17 cellular contexts compared by ENCODE assay signal in genomic region chr2:100215375-100215774, GRCh38.
"Had no signal": no experiment of that assay in that cellular context is flagged by ENCODE, and none has a peak within 500 bp of the region (broad histone marks: within the 10 kb centered on the region; RNA-seq: fewer than 3 reads in every experiment).

No MANE protein-coding gene starts in this region.

- ATAC-seq: activated CD4-positive, CD25-positive, alpha-beta regulatory T cell treated with anti-CD3 and anti-CD28 coated beads, Interleukin-2, amount 50 U/mL, for 24 hours; activated CD8-positive, alpha-beta T cell treated with anti-CD3 and anti-CD28 coated beads, Interleukin-2, amount 10 ng/mL, durations not matched to agents 7 days and 5 days; naive thymus-derived CD4-positive, alpha-beta T cell; stimulated activated naive B cell treated with anti-CD40 and anti-IgM and Interleukin-4, amounts not matched to agents 10 μg/mL and 1 μg/mL and 100 μg/mL, for 72 hours had no signal

- H3K27ac ChIP-seq: dorsolateral prefrontal cortex, spleen, upper lobe of left lung had no signal

- H3K36me3 ChIP-seq: spleen, upper lobe of left lung had no signal

- H3K4me3 ChIP-seq: dorsolateral prefrontal cortex, mucosa of descending colon, psoas muscle, spleen, upper lobe of left lung had no signal

- DNase-seq: activated CD4-positive, alpha-beta T cell treated with anti-CD3 and anti-CD28 coated beads, Interleukin-2, amount 10 ng/mL, durations not matched to agents 7 days and 5 days; activated CD8-positive, alpha-beta T cell treated with anti-CD3 and anti-CD28 coated beads, Interleukin-2, amount 10 ng/mL, durations not matched to agents 7 days and 5 days; activated naive CD4-positive, alpha-beta T cell treated with Interleukin-2 at 50 U/mL for 16 hours; activated T-cell treated with anti-CD3 and anti-CD28 coated beads, Interleukin-2, amount 50 U/mL, for 24 hours; central memory CD4-positive, alpha-beta T cell; dorsolateral prefrontal cortex; foreskin melanocyte; mesenchymal stem cell; naive thymus-derived CD4-positive, alpha-beta T cell; psoas muscle; spleen; stimulated activated CD4-positive, alpha-beta T cell treated with anti-CD3 and anti-CD28 coated beads, Interleukin-4, amount 100 ng/mL, for 4 hours; stimulated activated naive B cell treated with anti-CD40 and anti-IgM and Interleukin-4, amounts not matched to agents 10 μg/mL and 1 μg/mL and 100 μg/mL, for 72 hours; T-helper 1 cell; upper lobe of left lung had no signal

- H3K27me3 ChIP-seq: dorsolateral prefrontal cortex, spleen, upper lobe of left lung had no signal

- H3K9me3 ChIP-seq: mucosa of descending colon, psoas muscle, spleen, upper lobe of left lung had no signal
